ENCODE assay signal across 8 cellular contexts in the genomic region with DNA sequence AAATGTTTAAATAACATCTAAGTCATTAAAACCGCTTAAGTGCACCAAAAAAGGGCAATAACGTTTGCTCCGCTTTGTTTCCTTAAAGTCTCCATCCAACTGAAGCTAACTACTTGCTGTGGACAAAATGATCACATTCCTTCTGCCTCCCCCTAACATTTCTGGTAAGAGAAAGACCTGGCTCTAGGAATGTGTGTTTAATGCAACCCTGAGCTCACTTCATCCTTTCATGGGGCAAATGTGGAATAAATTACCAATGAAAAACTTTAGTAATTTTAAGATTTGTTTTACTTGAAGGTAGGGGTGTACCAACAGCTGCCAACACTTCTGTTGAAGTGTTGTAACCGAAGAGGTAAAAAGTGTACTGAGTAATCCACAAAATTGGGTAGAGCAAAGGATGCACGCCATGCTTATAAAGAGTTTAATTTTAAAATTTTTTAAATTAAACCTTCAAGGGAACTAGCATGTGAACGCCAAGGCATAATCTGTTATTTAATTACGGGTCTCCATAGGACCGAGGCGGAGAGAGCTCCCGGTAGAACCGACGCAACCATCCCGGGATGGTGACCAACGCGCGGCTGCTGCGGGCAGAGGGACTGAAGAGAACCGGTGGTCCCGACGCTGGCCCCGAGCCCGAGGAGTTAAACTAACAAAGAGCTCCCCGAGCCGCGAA. TPM values are rescaled to one million over a fixed set of nuclear protein-coding genes. Genes with fewer than 3 reads are reported as not detected.
DNase-seq lines count a peak whose midpoint lies in the region; ATAC-seq and FAIRE-seq lines count a peak whose summit lies in the region.

No MANE protein-coding gene starts in this region.

- no peak for FAIRE-seq in small intestine (lab: Jason Lieb, UNC)

- H3K4me1 ChIP-seq in iPS DF 6.9 (ENCODE audit: control insufficient read depth, insufficient read depth, low read length) (peaks cover 3% of the 10 kb centered on the region; the same call in 1 of the 2 replicates), small intestine (ENCODE audit: control insufficient read depth in 2 of 2, insufficient read depth in 1 of 2, low read depth in 1 of 2, low read length in 1 of 2) (peaks cover 6 to 8% of the 10 kb centered on the region in 2 donors)

- H3K36me3 Mint-ChIP-seq in activated T-helper 17 cell treated with anti-CD3 and anti-CD28 coated beads, Interleukin-2, amount 50 U/mL, for 72 hours (ENCODE audit: low read depth), result peaks cover 63% of the 10 kb centered on the region

- no peaks in the 10 kb centered on the region for H3K27me3 Mint-ChIP-seq in activated T-helper 17 cell treated with anti-CD3 and anti-CD28 coated beads, Interleukin-2, amount 50 U/mL, for 72 hours

- peak; percentile 1 for ATAC-seq in HG03439 (IDR thresholded peaks at IDR 0.05; ENCODE audit: unreplicated experiment)
- no peak for ATAC-seq in activated T-helper 17 cell treated with anti-CD3 and anti-CD28 coated beads, Interleukin-2, amount 50 U/mL, for 72 hours (replicated peaks)
- no peak for ATAC-seq in GM19463 (IDR thresholded peaks at IDR 0.05; ENCODE audit: unreplicated experiment)

- H3K27me3 ChIP-seq in iPS DF 6.9 (ENCODE audit: control insufficient read depth, insufficient read depth, low read length), result no peaks in the 10 kb centered on the region
- no peaks in the 10 kb centered on the region for H3K27me3 ChIP-seq in small intestine (ENCODE audit: control insufficient read depth in 2 of 2, insufficient read depth in 2 of 2, low read length in 2 of 2)

- H3K4me3 ChIP-seq in iPS DF 6.9 (ENCODE audit: low read length), result peak overlapping the region; percentile 95
- peak overlapping the region; percentile 97 to 99 for H3K4me3 ChIP-seq in small intestine (ENCODE audit: low read depth in 1 of 2, low read length in 2 of 2)

- no peak overlapping the region for H3K27ac ChIP-seq in iPS DF 6.9 (ENCODE audit: low read length)
- H3K27ac ChIP-seq in small intestine (ENCODE audit: low read depth in 1 of 2, low read length in 1 of 2), result peak overlapping the region; percentile 98 to 100

- H3K9me3 Mint-ChIP-seq in activated T-helper 17 cell treated with anti-CD3 and anti-CD28 coated beads, Interleukin-2, amount 50 U/mL, for 72 hours, result no peaks in the 10 kb centered on the region

- DNase-seq in DMS114 treated with DMSO at 0.1 percent for 48 hours (lab: John Stamatoyannopoulos, UW; ENCODE audit: unreplicated experiment), result peak; percentile 11
- DNase-seq in iPS DF 6.9 (ENCODE audit: low read depth, low spot score), result no peak
- DNase-seq in small intestine, result no peak
- DNase-seq in MV-4-11 (lab: John Stamatoyannopoulos, UW), result no peak
- no peak for DNase-seq in germinal center (ENCODE audit: low spot score)

- no peaks in the 10 kb centered on the region for H3K9me3 ChIP-seq in iPS DF 6.9 (ENCODE audit: control insufficient read depth, insufficient read depth, low read length)
- H3K9me3 ChIP-seq in small intestine (ENCODE audit: control insufficient read depth, low read depth), result no peaks in the 10 kb centered on the region

- H3K4me3 Mint-ChIP-seq in activated T-helper 17 cell treated with anti-CD3 and anti-CD28 coated beads, Interleukin-2, amount 50 U/mL, for 72 hours, result peak overlapping the region; percentile 84

- peaks cover 19% of the 10 kb centered on the region for H3K4me1 Mint-ChIP-seq in activated T-helper 17 cell treated with anti-CD3 and anti-CD28 coated beads, Interleukin-2, amount 50 U/mL, for 72 hours

- peak overlapping the region; percentile 94 for H3K27ac Mint-ChIP-seq in activated T-helper 17 cell treated with anti-CD3 and anti-CD28 coated beads, Interleukin-2, amount 50 U/mL, for 72 hours

- H3K36me3 ChIP-seq in iPS DF 6.9 (ENCODE audit: control insufficient read depth, insufficient read depth, low read length) (no peaks in the 10 kb centered on the region), small intestine (ENCODE audit: control insufficient read depth in 2 of 2, insufficient read depth in 2 of 2, low read length in 2 of 2) (no peaks in the 10 kb centered on the region)

- no CpG with 5 or more reads among the region's 25 CpGs for WGBS in iPS DF 6.9 (ENCODE audit: insufficient coverage, insufficient read length)
- WGBS in small intestine, 3 donors, result 0 to 1% (median 1%) methylated on average over 25 of the region's 25 CpGs

RNA-seq across cellular contexts. Expression of a gene that starts 1.1 kb away (rescaled TPM):
- 100 to 1,000 TPM in 1 of 2 donors, 10 to 100 TPM in 1; 84.9 to 122 TPM for total RNA-seq in activated T-helper 17 cell treated with anti-CD3 and anti-CD28 coated beads, Interleukin-2, amount 50 U/mL, for 72 hours
- 10 to 100 TPM; 17.3 to 19.9 (median 19.4) TPM for polyA plus RNA-seq in small intestine
